20 cellular contexts compared by ENCODE assay signal in the genomic region with DNA sequence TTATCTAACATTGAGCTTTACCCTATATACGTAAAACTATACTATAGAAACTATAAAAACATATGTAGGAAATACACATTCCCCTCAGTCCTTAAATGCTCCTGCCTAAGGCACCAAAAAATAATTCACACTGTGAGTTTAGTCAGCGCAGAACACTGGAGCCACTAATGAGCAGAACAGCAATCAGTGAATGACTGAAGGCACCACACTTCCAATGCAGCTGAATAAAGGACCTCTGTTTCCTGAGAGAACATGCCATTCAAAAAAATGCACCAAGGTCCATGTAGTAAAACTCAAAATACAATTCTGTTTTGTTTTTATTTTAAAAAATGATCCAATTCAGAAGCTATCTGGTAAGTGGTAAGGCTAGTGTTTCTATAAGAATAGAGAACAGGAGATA.
"Had no signal": no experiment of that assay in that cellular context is flagged by ENCODE, and none has a peak within 500 bp of the region (broad histone marks: within the 10 kb centered on the region; RNA-seq: fewer than 3 reads in every experiment).

No MANE protein-coding gene starts in this region.

- DNase-seq: effector CD4-positive, alpha-beta T cell; endodermal cell; gastrocnemius medialis; heart right ventricle; left ventricle myocardium inferior; lower lobe of right lung; mesenchymal stem cell; naive B cell; sigmoid colon; stimulated activated CD4-positive, alpha-beta T cell treated with anti-CD3 and anti-CD28 coated beads, Interleukin-2, amount 100 ng/mL, for 24 hours; stimulated activated CD4-positive, alpha-beta T cell treated with anti-CD3 and anti-CD28 coated beads, Interleukin-4, amount 100 ng/mL, for 4 hours; stimulated activated naive B cell treated with anti-CD40 and anti-IgM and Interleukin-4, amounts not matched to agents 10 μg/mL and 1 μg/mL and 100 μg/mL, for 72 hours; stimulated activated naive CD8-positive, alpha-beta T cell treated with anti-CD3 and anti-CD28 coated beads, Interleukin-15, amount 100 ng/mL, for 72 hours; testis had no signal

- H3K36me3 ChIP-seq: gastrocnemius medialis, heart right ventricle, left ventricle myocardium inferior, lower lobe of right lung, right atrium auricular region, sigmoid colon, tibial nerve had no signal

- ATAC-seq: esophagus mucosa; gastrocnemius medialis; heart right ventricle; lower lobe of right lung; stimulated activated naive B cell treated with anti-CD40 and anti-IgM and Interleukin-4, amounts not matched to agents 10 μg/mL and 1 μg/mL and 100 μg/mL, for 72 hours; stimulated activated naive CD8-positive, alpha-beta T cell treated with anti-CD3 and anti-CD28 coated beads, Interleukin-15, amount 100 ng/mL, for 72 hours had no signal

- H3K27me3 ChIP-seq: gastrocnemius medialis, heart right ventricle, right atrium auricular region, sigmoid colon, testis, tibial nerve had no signal

- H3K4me3 ChIP-seq: coronary artery, gastrocnemius medialis, heart right ventricle, left ventricle myocardium inferior, lower lobe of right lung, right atrium auricular region, sigmoid colon, skin epidermis, tibial nerve had no signal

- H3K27ac ChIP-seq: coronary artery, gastrocnemius medialis, heart right ventricle, left ventricle myocardium inferior, lower lobe of right lung, parathyroid adenoma, right atrium auricular region, sigmoid colon, skin epidermis, testis, tibial nerve had no signal

- H3K4me1 ChIP-seq: gastrocnemius medialis, heart right ventricle, left ventricle myocardium inferior, lower lobe of right lung, parathyroid adenoma, right atrium auricular region, sigmoid colon, testis, tibial nerve had no signal

- H3K9me3 ChIP-seq: gastrocnemius medialis, heart right ventricle, left ventricle myocardium inferior, lower lobe of right lung, right atrium auricular region, sigmoid colon, testis, tibial nerve had no signal
